ENCODE assay signal across 22 cellular contexts in genomic region chr18:37661478-37661877, GRCh38.
A peak's percentile ranks its signal among the peaks of the same experiment; 100 is the strongest.
DNase-seq lines count a peak whose midpoint lies in the region; ATAC-seq, FAIRE-seq and TF ChIP-seq lines count a peak whose summit lies in the region.
"Had no signal": no experiment of that assay in that cellular context is flagged by ENCODE, and none has a peak within 500 bp of the region (broad histone marks: within the 10 kb centered on the region; RNA-seq: fewer than 3 reads in every experiment).

No MANE protein-coding gene starts in this region.

- H3K4me3 ChIP-seq in esophagus muscularis mucosa, result no peak overlapping the region
- H3K4me3 ChIP-seq: BLaER1, GM23338 had no signal

- TF ChIP-seq CTCF in D721Med (IDR thresholded peaks at IDR 0.05; ENCODE audit: insufficient read depth, missing control alignments) (no peak), esophagus muscularis mucosa (IDR thresholded peaks at IDR 0.05) (no peak), osteocyte (IDR thresholded peaks at IDR 0.05) (no peak)

- no peaks in the 10 kb centered on the region for H3K4me1 ChIP-seq in esophagus muscularis mucosa
- H3K4me1 ChIP-seq: BLaER1, Caco-2 had no signal

- peaks cover 38% of the 10 kb centered on the region for H3K9me3 Mint-ChIP-seq in osteocyte (ENCODE audit: unreplicated experiment)
- H3K9me3 Mint-ChIP-seq: CD8-positive, alpha-beta T cell; GM23338; H9 had no signal

- H3K4me1 Mint-ChIP-seq in osteocyte (ENCODE audit: unreplicated experiment), result no peaks in the 10 kb centered on the region
- H3K4me1 Mint-ChIP-seq: B cell; CD4-positive, CD25-positive, alpha-beta regulatory T cell had no signal

- no peak for TF ChIP-seq EP300 in esophagus muscularis mucosa (IDR thresholded peaks at IDR 0.05)

- no peak overlapping the region for H3K27ac Mint-ChIP-seq in osteocyte (ENCODE audit: unreplicated experiment)
- H3K27ac Mint-ChIP-seq: B cell; CD4-positive, CD25-positive, alpha-beta regulatory T cell; CD8-positive, alpha-beta T cell; GM23338; H9; HFFc6 had no signal

- no peaks in the 10 kb centered on the region for H3K9me3 ChIP-seq in esophagus muscularis mucosa
- H3K9me3 ChIP-seq: BLaER1, Caco-2 had no signal

- no peak overlapping the region for H3K27ac ChIP-seq in esophagus muscularis mucosa (replicated peaks in 1 of 4)
- H3K27ac ChIP-seq: 22Rv1, BLaER1, C4-2B had no signal

- FAIRE-seq in D721Med (lab: Jason Lieb, UNC) (peak; percentile 44), frontal cortex (lab: Jason Lieb, UNC) (no peak)
- FAIRE-seq: A204.1, GM12891, GM18507 had no signal

- ATAC-seq in HG03571 (IDR thresholded peaks at IDR 0.05; ENCODE audit: unreplicated experiment), result no peak
- ATAC-seq: CD8-positive, alpha-beta T cell; GM23338 had no signal

- H3K36me3 ChIP-seq in esophagus muscularis mucosa, result no peaks in the 10 kb centered on the region
- H3K36me3 ChIP-seq: BLaER1 had no signal

- no peak for TF ChIP-seq POLR2A in esophagus muscularis mucosa (IDR thresholded peaks at IDR 0.05; ENCODE audit: low read depth)

- no peak overlapping the region for H3K4me3 Mint-ChIP-seq in osteocyte (ENCODE audit: unreplicated experiment)
- H3K4me3 Mint-ChIP-seq: B cell; CD4-positive, CD25-positive, alpha-beta regulatory T cell; CD8-positive, alpha-beta T cell; GM23338; H9; HFFc6 had no signal

- intact Hi-C loops in esophagus muscularis mucosa (cut with DNase I), result no loop called here

- no peaks in the 10 kb centered on the region for H3K27me3 ChIP-seq in esophagus muscularis mucosa
- H3K27me3 ChIP-seq: BLaER1 had no signal

- H3K36me3 Mint-ChIP-seq in osteocyte (ENCODE audit: unreplicated experiment), result no peaks in the 10 kb centered on the region
- H3K36me3 Mint-ChIP-seq: CD4-positive, CD25-positive, alpha-beta regulatory T cell; CD8-positive, alpha-beta T cell had no signal

- H3K27me3 Mint-ChIP-seq in osteocyte (ENCODE audit: unreplicated experiment), result no peaks in the 10 kb centered on the region
- H3K27me3 Mint-ChIP-seq: B cell; CD4-positive, CD25-positive, alpha-beta regulatory T cell had no signal

- DNase-seq in D721Med (ENCODE audit: insufficient read length, low spot score) (no peak), esophagus muscularis mucosa (ENCODE audit: extremely low spot score) (peak; percentile 84), osteocyte (ENCODE audit: extremely low spot score, unreplicated experiment) (peak; percentile 51), frontal cortex (ENCODE audit: low spot score in 2 of 2) (no peak)
- DNase-seq in activated CD4-positive, CD25-positive, alpha-beta regulatory T cell treated with anti-CD3 and anti-CD28 coated beads, Interleukin-2, amount 50 U/mL, for 72 hours, result no peak
- DNase-seq: Caco-2; CD4-positive, CD25-positive, alpha-beta regulatory T cell; CD8-positive, alpha-beta T cell; DMS 273 treated with DMSO at 0.1 percent for 48 hours; DMS79; GF-D8; H9; HFFc6 had no signal

- WGBS in esophagus muscularis mucosa, result 87% methylated on average over 4 of the region's 4 CpGs

Comparison
In these comparisons a context has a peak if more than half of its experiments do, and no peak if none do; other contexts are left out.
1. DNase-seq: peak in esophagus muscularis mucosa (single experiment) and osteocyte (single experiment); none in D721Med (single experiment), activated CD4-positive, CD25-positive, alpha-beta regulatory T cell treated with anti-CD3 and anti-CD28 coated beads, Interleukin-2, amount 50 U/mL, for 72 hours (single experiment) and frontal cortex (0 of 2).